ENCODE assay signal across 23 cellular contexts in the genomic region with DNA sequence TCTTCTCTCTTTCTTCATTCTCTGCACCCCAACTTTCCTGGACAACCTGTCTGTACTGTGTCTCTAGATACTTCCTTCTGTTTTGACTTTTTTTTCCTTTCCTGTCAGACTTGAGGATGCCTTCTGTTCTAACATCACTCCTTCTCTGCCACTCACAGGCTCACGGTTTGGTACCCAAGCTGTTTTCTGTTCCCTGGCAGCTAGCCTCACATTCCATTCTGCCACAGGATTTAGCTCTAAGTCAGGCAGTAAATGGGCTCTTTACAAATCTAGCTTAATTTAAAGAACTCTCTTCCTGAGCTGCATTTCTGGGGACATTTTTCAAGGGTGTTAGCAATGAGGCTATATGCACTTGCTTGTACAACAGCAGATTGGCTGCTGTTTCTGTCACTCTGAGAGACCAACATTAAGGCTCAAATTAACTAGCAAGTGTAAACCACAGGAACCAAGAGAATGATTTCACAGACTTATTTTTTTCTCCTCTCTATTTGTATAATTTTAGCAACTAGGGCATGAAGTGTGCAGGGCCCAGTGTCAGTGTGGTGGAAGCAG.
A peak's percentile ranks its signal among the peaks of the same experiment; 100 is the strongest.
DNase-seq lines count a peak whose midpoint lies in the region; ATAC-seq and TF ChIP-seq lines count a peak whose summit lies in the region.
"Had no signal": no experiment of that assay in that cellular context is flagged by ENCODE, and none has a peak within 500 bp of the region (broad histone marks: within the 10 kb centered on the region; RNA-seq: fewer than 3 reads in every experiment).

No MANE protein-coding gene starts in this region.

- H3K36me3 ChIP-seq in BLaER1 treated with 17β-estradiol and CSF1 and Interleukin-3, amounts not matched to agents 10 nM and 100 nM: no peaks in the 10 kb centered on the region
- H3K36me3 ChIP-seq: cardiac muscle cell had no signal

- no peaks in the 10 kb centered on the region for H3K27me3 ChIP-seq in BLaER1 treated with 17β-estradiol and CSF1 and Interleukin-3, amounts not matched to agents 10 nM and 100 nM
- H3K27me3 ChIP-seq: cardiac muscle cell had no signal

- H3K9ac ChIP-seq in BLaER1 treated with 17β-estradiol and CSF1 and Interleukin-3, amounts not matched to agents 10 nM and 100 nM: no peak overlapping the region
- H3K9ac ChIP-seq: GM23248 had no signal

- no peaks in the 10 kb centered on the region for H4K20me1 ChIP-seq in BLaER1 treated with 17β-estradiol and CSF1 and Interleukin-3, amounts not matched to agents 10 nM and 100 nM

- H3K27ac ChIP-seq in BLaER1 treated with 17β-estradiol and CSF1 and Interleukin-3, amounts not matched to agents 10 nM and 100 nM: no peak overlapping the region
- H3K27ac ChIP-seq: A549, cardiac muscle cell, GM23248 had no signal

- H3K4me1 Mint-ChIP-seq in neural crest cell (peaks cover 20% of the 10 kb centered on the region), endothelial cell (ENCODE audit: unreplicated experiment) (peaks cover 16% of the 10 kb centered on the region)
- H3K4me1 Mint-ChIP-seq: activated CD4-positive, alpha-beta T cell treated with anti-CD3 and anti-CD28 coated beads for 36 hours had no signal

- peaks cover 4 to 26% (median 19%) of the 10 kb centered on the region in 10 experiments; a peak in 18 of 20 replicates for H3K4me1 ChIP-seq in BLaER1 treated with 17β-estradiol and CSF1 and Interleukin-3, amounts not matched to agents 10 nM and 100 nM

- H3K27me3 Mint-ChIP-seq in neural crest cell (ENCODE audit: low read depth) (peaks cover 4% of the 10 kb centered on the region), endothelial cell (ENCODE audit: unreplicated experiment) (no peaks in the 10 kb centered on the region)

- no peak overlapping the region for H3K4me3 ChIP-seq in BLaER1 treated with 17β-estradiol and CSF1 and Interleukin-3, amounts not matched to agents 10 nM and 100 nM
- H3K4me3 ChIP-seq: A549, cardiac muscle cell, GM23248 had no signal

- H3K4me3 Mint-ChIP-seq in neural crest cell: no peak overlapping the region
- H3K4me3 Mint-ChIP-seq in endothelial cell (ENCODE audit: unreplicated experiment): no peak overlapping the region
- H3K4me3 Mint-ChIP-seq: activated CD4-positive, alpha-beta T cell treated with anti-CD3 and anti-CD28 coated beads for 36 hours; activated naive CD4-positive, alpha-beta T cell treated with anti-CD3 and anti-CD28 coated beads for 36 hours; HFFc6; type B pancreatic cell had no signal

- peak; percentile 56 for DNase-seq in cerebellar cortex (ENCODE audit: low spot score)
- DNase-seq in neural crest cell (ENCODE audit: low read depth, low spot score): no peak
- DNase-seq in endothelial cell (ENCODE audit: low spot score): no peak
- DNase-seq in SW 1271 (lab: John Stamatoyannopoulos, UW): no peak
- DNase-seq: activated CD4-positive, alpha-beta T cell treated with anti-CD3 and anti-CD28 coated beads for 36 hours; activated naive CD4-positive, alpha-beta T cell treated with anti-CD3 and anti-CD28 coated beads for 36 hours; activated T-cell treated with anti-CD3 and anti-CD28 coated beads, Interleukin-2, amount 50 U/mL, for 48 hours; amniotic stem cell; GM23248; HFFc6; NCI-H1105 treated with DMSO at 0.1 percent for 48 hours; NCI-H446; occipital lobe; small intestine; stimulated activated CD4-positive, alpha-beta T cell treated with anti-CD3 and anti-CD28 coated beads, Interleukin-1b, Interleukin-23, amount 100 ng/mL, for 48 hours had no signal

- ATAC-seq in HG02885 (IDR thresholded peaks at IDR 0.05; ENCODE audit: poor library complexity, unreplicated experiment): peak; percentile 29
- no peak for ATAC-seq in HG02623 (IDR thresholded peaks at IDR 0.05; ENCODE audit: unreplicated experiment)
- no peak for ATAC-seq in GM21576 (IDR thresholded peaks at IDR 0.05; ENCODE audit: unreplicated experiment)
- ATAC-seq: A549; activated CD4-positive, alpha-beta T cell treated with anti-CD3 and anti-CD28 coated beads for 36 hours; SK-N-SH treated with all-trans-retinoic acid at 6 μM for 48 hours had no signal

- peak overlapping the region in 6 of 11 experiments; percentile 2 to 54 (median 30); a peak in 9 of 22 replicates for H3K4me2 ChIP-seq in BLaER1 treated with 17β-estradiol and CSF1 and Interleukin-3, amounts not matched to agents 10 nM and 100 nM
- H3K4me2 ChIP-seq: A549 had no signal

- no peaks in the 10 kb centered on the region for H3K9me3 ChIP-seq in BLaER1 treated with 17β-estradiol and CSF1 and Interleukin-3, amounts not matched to agents 10 nM and 100 nM (replicated peaks in 1 of 11)
- H3K9me3 ChIP-seq: A549 had no signal

- no peaks in the 10 kb centered on the region for H3K36me3 Mint-ChIP-seq in neural crest cell (ENCODE audit: low read depth)
- no peaks in the 10 kb centered on the region for H3K36me3 Mint-ChIP-seq in endothelial cell (ENCODE audit: low read depth, unreplicated experiment)
- H3K36me3 Mint-ChIP-seq: type B pancreatic cell had no signal

- no peaks in the 10 kb centered on the region for H3K9me3 Mint-ChIP-seq in neural crest cell
- no peaks in the 10 kb centered on the region for H3K9me3 Mint-ChIP-seq in endothelial cell (ENCODE audit: unreplicated experiment)
- H3K9me3 Mint-ChIP-seq: activated naive CD4-positive, alpha-beta T cell treated with anti-CD3 and anti-CD28 coated beads for 36 hours; HFFc6 had no signal

- H3K27ac Mint-ChIP-seq in neural crest cell (ENCODE audit: unreplicated experiment): peak overlapping the region; percentile 16
- H3K27ac Mint-ChIP-seq in endothelial cell (ENCODE audit: unreplicated experiment): no peak overlapping the region
- H3K27ac Mint-ChIP-seq: activated CD4-positive, alpha-beta T cell treated with anti-CD3 and anti-CD28 coated beads for 36 hours; activated naive CD4-positive, alpha-beta T cell treated with anti-CD3 and anti-CD28 coated beads for 36 hours; HFFc6; type B pancreatic cell had no signal

- TF ChIP-seq CTCF in neural crest cell (conservative IDR thresholded peaks at IDR 0.05) (no peak), endothelial cell (IDR thresholded peaks at IDR 0.05; ENCODE audit: unreplicated experiment) (no peak)
